ENCODE assay signal across 8 cellular contexts in genomic region chr4:28686618-28687017, GRCh38.
DNase-seq lines count a peak whose midpoint lies in the region; ATAC-seq and TF ChIP-seq lines count a peak whose summit lies in the region.

No MANE protein-coding gene starts in this region.

- H3K4me1 Mint-ChIP-seq in glutamatergic neuron (ENCODE audit: low read depth, unreplicated experiment) = no peaks in the 10 kb centered on the region

- no peaks in the 10 kb centered on the region for H3K27me3 ChIP-seq in PC-9 (ENCODE audit: insufficient read depth, low read depth)
- no peaks in the 10 kb centered on the region for H3K27me3 ChIP-seq in transverse colon
- no peaks in the 10 kb centered on the region for H3K27me3 ChIP-seq in esophagus muscularis mucosa

- no peaks in the 10 kb centered on the region for H3K9me3 ChIP-seq in PC-9 (ENCODE audit: insufficient read depth, low read depth)
- H3K9me3 ChIP-seq in transverse colon = no peaks in the 10 kb centered on the region
- no peaks in the 10 kb centered on the region for H3K9me3 ChIP-seq in esophagus muscularis mucosa

- no peaks in the 10 kb centered on the region for H3K9me3 Mint-ChIP-seq in glutamatergic neuron (ENCODE audit: unreplicated experiment)

- H4K20me1 ChIP-seq in PC-9 (ENCODE audit: insufficient read depth) = no peaks in the 10 kb centered on the region

- TF ChIP-seq CTCF in AG09319 (IDR thresholded peaks at IDR 0.05; ENCODE audit: low read depth, low read length) = peak; percentile 15
- TF ChIP-seq CTCF in PC-9 (conservative IDR thresholded peaks at IDR 0.05) = peak; percentile 50
- TF ChIP-seq CTCF in glutamatergic neuron (IDR thresholded peaks at IDR 0.05; ENCODE audit: partially characterized antibody, unreplicated experiment) = peak; percentile 68
- TF ChIP-seq CTCF in transverse colon (IDR thresholded peaks at IDR 0.05) = peak in 1 of 5 experiments; percentile 13
- no peak for TF ChIP-seq CTCF in esophagus muscularis mucosa (IDR thresholded peaks at IDR 0.05)

- TF ChIP-seq POLR2A in transverse colon (IDR thresholded peaks at IDR 0.05) (no peak), esophagus muscularis mucosa (IDR thresholded peaks at IDR 0.05; ENCODE audit: low read depth) (no peak)

- CTCF ChIA-PET in PC-9 (lab: Charles Lee) = no interaction called here

- DNase-seq in AG09319 (ENCODE audit: extremely low read depth, low read depth) = no peak
- DNase-seq in PC-9 = peak in 1 of 2 experiments; percentile 3
- DNase-seq in glutamatergic neuron = peak; percentile 72
- peak; percentile 8 for DNase-seq in transverse colon
- DNase-seq in mucosa of gallbladder (ENCODE audit: low spot score) = no peak
- no peak for DNase-seq in esophagus muscularis mucosa (ENCODE audit: extremely low spot score)

- H3K27me3 Mint-ChIP-seq in glutamatergic neuron (ENCODE audit: unreplicated experiment) = no peaks in the 10 kb centered on the region

- H3K36me3 ChIP-seq in PC-9 (ENCODE audit: low read depth) (no peaks in the 10 kb centered on the region), transverse colon (no peaks in the 10 kb centered on the region), esophagus muscularis mucosa (no peaks in the 10 kb centered on the region)

- in situ Hi-C loops in transverse colon (cut with MboI; ENCODE audit: low pct_ligation_motif_present in 1 of 4, low pct_unique_long_range_greater_than_20kb in 1 of 4, low sequenced_read_pairs in 3 of 4) = no loop called here

- H3K4me1 ChIP-seq in PC-9 (replicated peaks; ENCODE audit: insufficient read depth) (no peaks in the 10 kb centered on the region), transverse colon (no peaks in the 10 kb centered on the region), esophagus muscularis mucosa (no peaks in the 10 kb centered on the region)

- 56% methylated on average over 4 of the region's 4 CpGs; no CpG with 5 or more reads in 1 of the 2 donors for WGBS in transverse colon (ENCODE audit: low coverage in 1 of 2), 2 donors
- 75% methylated on average over 4 of the region's 4 CpGs for WGBS in esophagus muscularis mucosa

- TF ChIP-seq EP300 in transverse colon (IDR thresholded peaks at IDR 0.05; ENCODE audit: low read depth) (no peak), esophagus muscularis mucosa (IDR thresholded peaks at IDR 0.05) (no peak)

- intact Hi-C loops in PC-9 (cut with micrococcal nuclease; ENCODE audit: unreplicated experiment) (no loop called here), transverse colon (cut with DNase I; ENCODE audit: low total_unique reads) (no loop called here), esophagus muscularis mucosa (cut with DNase I) (no loop called here)

- peak; percentile 76 for ATAC-seq in GM18868 (IDR thresholded peaks at IDR 0.05; ENCODE audit: unreplicated experiment)
- no peak for ATAC-seq in HG03039 (IDR thresholded peaks at IDR 0.05; ENCODE audit: unreplicated experiment)

- H3K4me3 ChIP-seq in PC-9 = no peak overlapping the region
- no peak overlapping the region for H3K4me3 ChIP-seq in transverse colon
- H3K4me3 ChIP-seq in esophagus muscularis mucosa = no peak overlapping the region

- H3K79me2 ChIP-seq in PC-9 (ENCODE audit: low read depth) = no peaks in the 10 kb centered on the region

- no peaks in the 10 kb centered on the region for H3F3A ChIP-seq in PC-9 (ENCODE audit: insufficient read depth, low read depth)

- no peaks in the 10 kb centered on the region; the same call in 1 of the 2 replicates for H3K9me2 ChIP-seq in PC-9 (ENCODE audit: insufficient read depth)

- H3K27ac ChIP-seq in PC-9 = no peak overlapping the region
- H3K27ac ChIP-seq in transverse colon = no peak overlapping the region
- no peak overlapping the region for H3K27ac ChIP-seq in esophagus muscularis mucosa (replicated peaks in 1 of 4)

- H3K27ac Mint-ChIP-seq in glutamatergic neuron (ENCODE audit: unreplicated experiment) = no peak overlapping the region

- H3K4me2 ChIP-seq in PC-9 = no peak overlapping the region

- no peak overlapping the region for H3K4me3 Mint-ChIP-seq in glutamatergic neuron (ENCODE audit: unreplicated experiment)

- no TSS peak for BruUV-seq in PC-9 (replicated peaks; lab: Mats Ljungman, UMichigan)

- POLR2A ChIA-PET in PC-9 (lab: Charles Lee; ENCODE audit: unreplicated experiment) = no interaction called here

- no peak overlapping the region for H2AFZ ChIP-seq in PC-9

- no peaks in the 10 kb centered on the region for H3K36me3 Mint-ChIP-seq in glutamatergic neuron (ENCODE audit: unreplicated experiment)

Comparison
In these comparisons a context has a peak if more than half of its experiments do, and no peak if none do; other contexts are left out.
1. DNase-seq: peak in glutamatergic neuron (single experiment) and transverse colon (single experiment); none in AG09319 (single experiment), mucosa of gallbladder (single experiment) and esophagus muscularis mucosa (single experiment).
2. CTCF ChIP-seq: peak in AG09319 (single experiment), PC-9 (single experiment) and glutamatergic neuron (single experiment); none in esophagus muscularis mucosa (0 of 3).